28 cellular contexts compared by ENCODE assay signal in genomic region chr1:7869136-7869905, GRCh38. TPM values are rescaled to one million over a fixed set of nuclear protein-coding genes. Genes with fewer than 3 reads are reported as not detected.
A peak's percentile ranks its signal among the peaks of the same experiment; 100 is the strongest.
DNase-seq lines count a peak whose midpoint lies in the region; ATAC-seq, FAIRE-seq and TF ChIP-seq lines count a peak whose summit lies in the region.
"Had no signal": no experiment of that assay in that cellular context is flagged by ENCODE, and none has a peak within 500 bp of the region (broad histone marks: within the 10 kb centered on the region; RNA-seq: fewer than 3 reads in every experiment).

No MANE protein-coding gene starts in this region.

- TF ChIP-seq CTCF in PC-3 (conservative IDR thresholded peaks at IDR 0.05; ENCODE audit: low read depth, low read length) (no peak), adrenal gland (IDR thresholded peaks at IDR 0.05) (no peak)

- DNase-seq in PC-3 (peak; percentile 92), adrenal gland (peak; percentile 24 to 67 (median 56)), glomerular endothelial cell (ENCODE audit: extremely low read depth, low read depth, low spot score) (peak; percentile 14), urothelium cell line (ENCODE audit: low spot score) (peak; percentile 65), NCI-H524 (lab: John Stamatoyannopoulos, UW) (no peak), glomerular visceral epithelial cell (ENCODE audit: extremely low spot score) (no peak)
- DNase-seq: C1 segment of cervical spinal cord; CD4-positive, alpha-beta memory T cell; COR-L47; DMS79; GF-D8; GM23248; H7; KBM-7; NCI-H1105 treated with DMSO at 0.1 percent for 48 hours; NCI-H146; NCI-H1930; NCI-H2107; NCI-H446; NCI-H526; NCI-H82; SHP77 treated with DMSO at 0.1 percent for 48 hours had no signal

- no peaks in the 10 kb centered on the region for H3K79me2 ChIP-seq in PC-3 (ENCODE audit: low read length)

- no peaks in the 10 kb centered on the region for H3K36me3 ChIP-seq in PC-3 (ENCODE audit: low read depth, low read length)
- no peaks in the 10 kb centered on the region for H3K36me3 ChIP-seq in adrenal gland (replicated peaks in 1 of 2)

- no peaks in the 10 kb centered on the region for H3K27me3 ChIP-seq in PC-3 (ENCODE audit: low read length)
- no peaks in the 10 kb centered on the region for H3K27me3 ChIP-seq in adrenal gland

- ATAC-seq in PC-3 (peak; percentile 87), GM19467 (IDR thresholded peaks at IDR 0.05; ENCODE audit: unreplicated experiment) (no peak)

- H3K27ac ChIP-seq in PC-3 (ENCODE audit: low read length), result peak overlapping the region; percentile 92
- no peak overlapping the region for H3K27ac ChIP-seq in adrenal gland
- H3K27ac ChIP-seq: GM23248, SK-N-MC had no signal

- no peak for TF ChIP-seq POLR2A in adrenal gland (IDR thresholded peaks at IDR 0.05)

- H3K4me3 ChIP-seq in PC-3 (ENCODE audit: low read length) (no peak overlapping the region), adrenal gland (no peak overlapping the region)
- H3K4me3 ChIP-seq: GM23248, SK-N-MC had no signal

- peaks cover 15% of the 10 kb centered on the region for H3K4me1 ChIP-seq in PC-3 (ENCODE audit: insufficient read depth, low read length)
- H3K4me1 ChIP-seq in adrenal gland (replicated peaks in 1 of 2), result no peaks in the 10 kb centered on the region

- FAIRE-seq in urothelium cell line (lab: Jason Lieb, UNC), result no peak
- FAIRE-seq: GM12892 had no signal

- no peaks in the 10 kb centered on the region for H3K9me2 ChIP-seq in PC-3 (replicated peaks; ENCODE audit: low read length)

- no peak overlapping the region for H2AFZ ChIP-seq in PC-3 (ENCODE audit: low read length)
- H2AFZ ChIP-seq: GM23248 had no signal

- H3F3A ChIP-seq in PC-3 (ENCODE audit: low read length, unreplicated experiment), result no peaks in the 10 kb centered on the region

- H3K4me2 ChIP-seq in PC-3 (ENCODE audit: low read length), result peak overlapping the region; percentile 37

- BruUV-seq in PC-3 (replicated peaks; lab: Mats Ljungman, UMichigan), result no TSS peak

- intact Hi-C loops in PC-3 (cut with micrococcal nuclease) (loop anchor here (1.0 kb wide), 1 partner anchor 28 kb away; no protein-coding TSS in a partner anchor), adrenal gland (cut with DNase I) (no loop called here)

- H4K20me1 ChIP-seq in PC-3 (ENCODE audit: low read length), result no peaks in the 10 kb centered on the region

- peak overlapping the region; percentile 76 for H3K9ac ChIP-seq in PC-3 (ENCODE audit: low read length)
- H3K9ac ChIP-seq: GM23248 had no signal

- POLR2A ChIA-PET in PC-3 (lab: Charles Lee; ENCODE audit: unreplicated experiment), result no interaction called here

- 57 to 77% (median 62%) methylated on average over 16 of the region's 16 CpGs for WGBS in adrenal gland, 4 donors

- CTCF ChIA-PET in PC-3 (lab: Charles Lee), result interaction anchor here (0.5 kb wide), 1 partner anchor 519 kb away, joined by 6 read pairs; no protein-coding TSS in a partner anchor

- no peaks in the 10 kb centered on the region for H3K9me3 ChIP-seq in PC-3 (ENCODE audit: low read length)
- H3K9me3 ChIP-seq in adrenal gland (replicated peaks in 1 of 3), result no peaks in the 10 kb centered on the region

RNA-seq across cellular contexts. Expression of gene UTS2, which starts 16.5 kb away (rescaled TPM):
- total RNA-seq in PC-3 (2014; rRNA removed), result not detected in 2 replicates
- 1 to 10 TPM in 1 of 8 donors, under 1 TPM in 2, not detected in 5; 0.65 to 7.1 (median 0.72) TPM for total RNA-seq in adrenal gland
- 1 to 10 TPM in 2 of 3 donors, not detected in 1; 6.6 to 6.8 TPM for polyA plus RNA-seq in adrenal gland
- not detected in 2 replicates for total RNA-seq in glomerular endothelial cell
- total RNA-seq: GM23248, HT-29, LHCN-M2, MCF 10A had no signal
- polyA plus RNA-seq: GM23248 had no signal

Comparison
In these comparisons a context has a peak if more than half of its experiments do, and no peak if none do; other contexts are left out.
1. DNase-seq: peak in PC-3 (single experiment), adrenal gland (7 of 7), glomerular endothelial cell (single experiment) and urothelium cell line (single experiment); none in NCI-H524 (0 of 2) and glomerular visceral epithelial cell (single experiment).